8 cellular contexts compared by ENCODE assay signal in the genomic region with DNA sequence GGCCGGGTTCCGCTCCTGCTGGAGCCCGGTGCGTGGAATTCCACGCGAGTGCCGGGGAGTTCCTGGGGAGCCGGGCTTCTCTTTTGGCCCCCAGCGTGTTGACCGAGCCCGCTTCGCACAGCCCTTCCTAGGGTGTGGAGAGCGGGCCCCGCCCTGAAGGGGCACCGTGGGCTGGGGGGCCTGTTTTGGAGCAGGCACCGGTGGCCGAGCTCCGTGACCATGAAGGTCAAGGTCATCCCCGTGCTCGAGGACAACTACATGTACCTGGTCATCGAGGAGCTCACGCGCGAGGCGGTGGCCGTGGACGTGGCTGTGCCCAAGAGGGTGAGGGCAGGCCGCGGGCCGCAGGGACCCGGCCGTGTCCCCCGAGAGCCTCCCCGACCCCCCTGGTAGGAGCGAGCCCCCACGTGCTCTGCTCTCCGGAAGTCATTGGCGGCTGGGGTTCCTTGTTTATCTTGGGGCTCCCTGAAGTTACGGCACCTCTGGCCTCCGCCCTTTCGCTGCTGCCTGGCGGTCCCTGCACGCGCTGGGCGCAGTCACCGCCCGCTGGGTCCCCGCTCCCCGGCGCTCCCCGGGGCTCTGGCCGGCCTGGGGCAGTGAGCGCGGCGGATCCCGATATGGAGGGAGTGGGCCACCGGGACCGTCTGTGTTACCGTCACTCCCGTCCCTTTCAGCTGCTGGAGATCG. TPM values are rescaled to one million over a fixed set of nuclear protein-coding genes. Genes with fewer than 3 reads are reported as not detected.
DNase-seq lines count a peak whose midpoint lies in the region; ATAC-seq and TF ChIP-seq lines count a peak whose summit lies in the region.

No MANE protein-coding gene starts in this region.

- TF ChIP-seq POLR2A in prostate gland (IDR thresholded peaks at IDR 0.05): no peak

- H3K27ac ChIP-seq in cardiac muscle cell: no peak overlapping the region
- H3K27ac ChIP-seq in prostate gland: no peak overlapping the region

- TF ChIP-seq CTCF in cardiac muscle cell (IDR thresholded peaks at IDR 0.05; ENCODE audit: low read depth, low read length) (no peak), prostate gland (IDR thresholded peaks at IDR 0.05) (no peak)

- no peaks in the 10 kb centered on the region for H3K9me3 ChIP-seq in cardiac muscle cell (ENCODE audit: low read depth)
- no peaks in the 10 kb centered on the region for H3K9me3 ChIP-seq in prostate gland

- peak overlapping the region; percentile 38 for H3K4me3 ChIP-seq in cardiac muscle cell
- peak overlapping the region; percentile 31 to 37 for H3K4me3 ChIP-seq in prostate gland

- H3K27me3 ChIP-seq in cardiac muscle cell: no peaks in the 10 kb centered on the region
- no peaks in the 10 kb centered on the region for H3K27me3 ChIP-seq in prostate gland (replicated peaks; ENCODE audit: insufficient read depth)

- under 1% methylated on average over 50 of the region's 61 CpGs for WGBS in prostate gland

- DNase-seq in cardiac muscle cell (ENCODE audit: low read depth in 1 of 2, low spot score in 1 of 2): peak in 1 of 2 donors; percentile 29
- no peak for DNase-seq in cardiac septum (ENCODE audit: low spot score)
- DNase-seq in prostate gland (ENCODE audit: low spot score): no peak

- H3K36me3 ChIP-seq in cardiac muscle cell: no peaks in the 10 kb centered on the region
- no peaks in the 10 kb centered on the region for H3K36me3 ChIP-seq in prostate gland

- intact Hi-C loops in cardiac septum (cut with DNase I): no loop called here
- intact Hi-C loops in prostate gland (cut with DNase I): no loop called here

- ATAC-seq in SK-N-SH treated with all-trans-retinoic acid at 6 μM for 48 hours: peak; percentile 8
- peak; percentile 10 for ATAC-seq in esophagus mucosa
- ATAC-seq in HG02588 (IDR thresholded peaks at IDR 0.05; ENCODE audit: unreplicated experiment): no peak
- ATAC-seq in GM21723 (IDR thresholded peaks at IDR 0.05; ENCODE audit: unreplicated experiment): no peak
- no peak for ATAC-seq in GM19455 (IDR thresholded peaks at IDR 0.05; ENCODE audit: unreplicated experiment)

- H3K4me1 ChIP-seq in cardiac muscle cell (ENCODE audit: low read depth): no peaks in the 10 kb centered on the region
- peaks cover 18% of the 10 kb centered on the region for H3K4me1 ChIP-seq in prostate gland (replicated peaks)

TF ChIP-seq in SK-N-SH treated with all-trans-retinoic acid at 6 μM for 48 hours, 23 proteins besides CTCF, POLR2A, EP300 and RAD21 (continues in another document):
- TF ChIP-seq, protein P1, sequence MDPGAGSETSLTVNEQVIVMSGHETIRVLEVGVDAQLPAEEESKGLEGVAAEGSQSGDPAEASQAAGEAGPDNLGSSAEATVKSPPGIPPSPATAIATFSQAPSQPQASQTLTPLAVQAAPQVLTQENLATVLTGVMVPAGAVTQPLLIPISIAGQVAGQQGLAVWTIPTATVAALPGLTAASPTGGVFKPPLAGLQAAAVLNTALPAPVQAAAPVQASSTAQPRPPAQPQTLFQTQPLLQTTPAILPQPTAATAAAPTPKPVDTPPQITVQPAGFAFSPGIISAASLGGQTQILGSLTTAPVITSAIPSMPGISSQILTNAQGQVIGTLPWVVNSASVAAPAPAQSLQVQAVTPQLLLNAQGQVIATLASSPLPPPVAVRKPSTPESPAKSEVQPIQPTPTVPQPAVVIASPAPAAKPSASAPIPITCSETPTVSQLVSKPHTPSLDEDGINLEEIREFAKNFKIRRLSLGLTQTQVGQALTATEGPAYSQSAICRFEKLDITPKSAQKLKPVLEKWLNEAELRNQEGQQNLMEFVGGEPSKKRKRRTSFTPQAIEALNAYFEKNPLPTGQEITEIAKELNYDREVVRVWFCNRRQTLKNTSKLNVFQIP (CRISPR knock-in tag; IDR thresholded peaks at IDR 0.05; ENCODE audit: borderline replicate concordance, low read depth): no peak
- no peak for TF ChIP-seq TCF4 (CRISPR knock-in tag; IDR thresholded peaks at IDR 0.05; ENCODE audit: borderline replicate concordance)
- TF ChIP-seq ZC3H10 (CRISPR knock-in tag; IDR thresholded peaks at IDR 0.05): no peak
- no peak for TF ChIP-seq OSR1 (CRISPR knock-in tag; IDR thresholded peaks at IDR 0.05)
- no peak for TF ChIP-seq TOX (CRISPR knock-in tag; IDR thresholded peaks at IDR 0.05; ENCODE audit: borderline replicate concordance)
- no peak for TF ChIP-seq ZFP3 (CRISPR knock-in tag; IDR thresholded peaks at IDR 0.05)
- TF ChIP-seq, protein P2, sequence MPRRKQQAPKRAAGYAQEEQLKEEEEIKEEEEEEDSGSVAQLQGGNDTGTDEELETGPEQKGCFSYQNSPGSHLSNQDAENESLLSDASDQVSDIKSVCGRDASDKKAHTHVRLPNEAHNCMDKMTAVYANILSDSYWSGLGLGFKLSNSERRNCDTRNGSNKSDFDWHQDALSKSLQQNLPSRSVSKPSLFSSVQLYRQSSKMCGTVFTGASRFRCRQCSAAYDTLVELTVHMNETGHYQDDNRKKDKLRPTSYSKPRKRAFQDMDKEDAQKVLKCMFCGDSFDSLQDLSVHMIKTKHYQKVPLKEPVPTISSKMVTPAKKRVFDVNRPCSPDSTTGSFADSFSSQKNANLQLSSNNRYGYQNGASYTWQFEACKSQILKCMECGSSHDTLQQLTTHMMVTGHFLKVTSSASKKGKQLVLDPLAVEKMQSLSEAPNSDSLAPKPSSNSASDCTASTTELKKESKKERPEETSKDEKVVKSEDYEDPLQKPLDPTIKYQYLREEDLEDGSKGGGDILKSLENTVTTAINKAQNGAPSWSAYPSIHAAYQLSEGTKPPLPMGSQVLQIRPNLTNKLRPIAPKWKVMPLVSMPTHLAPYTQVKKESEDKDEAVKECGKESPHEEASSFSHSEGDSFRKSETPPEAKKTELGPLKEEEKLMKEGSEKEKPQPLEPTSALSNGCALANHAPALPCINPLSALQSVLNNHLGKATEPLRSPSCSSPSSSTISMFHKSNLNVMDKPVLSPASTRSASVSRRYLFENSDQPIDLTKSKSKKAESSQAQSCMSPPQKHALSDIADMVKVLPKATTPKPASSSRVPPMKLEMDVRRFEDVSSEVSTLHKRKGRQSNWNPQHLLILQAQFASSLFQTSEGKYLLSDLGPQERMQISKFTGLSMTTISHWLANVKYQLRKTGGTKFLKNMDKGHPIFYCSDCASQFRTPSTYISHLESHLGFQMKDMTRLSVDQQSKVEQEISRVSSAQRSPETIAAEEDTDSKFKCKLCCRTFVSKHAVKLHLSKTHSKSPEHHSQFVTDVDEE (CRISPR knock-in tag; IDR thresholded peaks at IDR 0.05): no peak
- TF ChIP-seq CSDC2 (CRISPR knock-in tag; IDR thresholded peaks at IDR 0.05): no peak
- TF ChIP-seq ARNTL (CRISPR knock-in tag; IDR thresholded peaks at IDR 0.05; ENCODE audit: borderline replicate concordance, low read depth): no peak
- TF ChIP-seq, protein P3, sequence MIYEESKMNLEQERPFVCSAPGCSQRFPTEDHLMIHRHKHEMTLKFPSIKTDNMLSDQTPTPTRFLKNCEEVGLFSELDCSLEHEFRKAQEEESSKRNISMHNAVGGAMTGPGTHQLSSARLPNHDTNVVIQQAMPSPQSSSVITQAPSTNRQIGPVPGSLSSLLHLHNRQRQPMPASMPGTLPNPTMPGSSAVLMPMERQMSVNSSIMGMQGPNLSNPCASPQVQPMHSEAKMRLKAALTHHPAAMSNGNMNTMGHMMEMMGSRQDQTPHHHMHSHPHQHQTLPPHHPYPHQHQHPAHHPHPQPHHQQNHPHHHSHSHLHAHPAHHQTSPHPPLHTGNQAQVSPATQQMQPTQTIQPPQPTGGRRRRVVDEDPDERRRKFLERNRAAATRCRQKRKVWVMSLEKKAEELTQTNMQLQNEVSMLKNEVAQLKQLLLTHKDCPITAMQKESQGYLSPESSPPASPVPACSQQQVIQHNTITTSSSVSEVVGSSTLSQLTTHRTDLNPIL (CRISPR knock-in tag; IDR thresholded peaks at IDR 0.05; ENCODE audit: low read depth): no peak
- TF ChIP-seq, protein P4, sequence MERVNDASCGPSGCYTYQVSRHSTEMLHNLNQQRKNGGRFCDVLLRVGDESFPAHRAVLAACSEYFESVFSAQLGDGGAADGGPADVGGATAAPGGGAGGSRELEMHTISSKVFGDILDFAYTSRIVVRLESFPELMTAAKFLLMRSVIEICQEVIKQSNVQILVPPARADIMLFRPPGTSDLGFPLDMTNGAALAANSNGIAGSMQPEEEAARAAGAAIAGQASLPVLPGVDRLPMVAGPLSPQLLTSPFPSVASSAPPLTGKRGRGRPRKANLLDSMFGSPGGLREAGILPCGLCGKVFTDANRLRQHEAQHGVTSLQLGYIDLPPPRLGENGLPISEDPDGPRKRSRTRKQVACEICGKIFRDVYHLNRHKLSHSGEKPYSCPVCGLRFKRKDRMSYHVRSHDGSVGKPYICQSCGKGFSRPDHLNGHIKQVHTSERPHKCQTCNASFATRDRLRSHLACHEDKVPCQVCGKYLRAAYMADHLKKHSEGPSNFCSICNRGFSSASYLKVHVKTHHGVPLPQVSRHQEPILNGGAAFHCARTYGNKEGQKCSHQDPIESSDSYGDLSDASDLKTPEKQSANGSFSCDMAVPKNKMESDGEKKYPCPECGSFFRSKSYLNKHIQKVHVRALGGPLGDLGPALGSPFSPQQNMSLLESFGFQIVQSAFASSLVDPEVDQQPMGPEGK (CRISPR knock-in tag; IDR thresholded peaks at IDR 0.05; ENCODE audit: borderline replicate concordance): no peak
- TF ChIP-seq PPARA (CRISPR knock-in tag; IDR thresholded peaks at IDR 0.05; ENCODE audit: borderline replicate concordance): no peak
- no peak for TF ChIP-seq BACH2 (CRISPR knock-in tag; IDR thresholded peaks at IDR 0.05; ENCODE audit: borderline replicate concordance)
- TF ChIP-seq SNAI2 (CRISPR knock-in tag; IDR thresholded peaks at IDR 0.05): no peak
- TF ChIP-seq ZNF70 (CRISPR knock-in tag; IDR thresholded peaks at IDR 0.05): no peak
- TF ChIP-seq RARB (CRISPR knock-in tag; IDR thresholded peaks at IDR 0.05): no peak
- TF ChIP-seq ESRRG (CRISPR knock-in tag; IDR thresholded peaks at IDR 0.05): no peak

RNA-seq across cellular contexts. Expression of a gene that starts 0.5 kb away (rescaled TPM):
- total RNA-seq in cardiac muscle cell (31.6 and 47.5 TPM in 2 replicates), cardiac septum (10.9 TPM), esophagus mucosa (2.7 TPM), prostate gland (10 to 100 TPM in 1 of 2 donors, 1 to 10 TPM in 1; 7.7 to 10.1 TPM)
- 27.7 and 37.0 TPM in 2 replicates for polyA plus RNA-seq in cardiac muscle cell

RNA-seq across cellular contexts. Expression of a gene that starts 1.2 kb away (rescaled TPM):
- total RNA-seq in cardiac muscle cell: 9.7 and 16.5 TPM in 2 replicates
- 3.6 and 4.2 TPM in 2 replicates for polyA plus RNA-seq in cardiac muscle cell
- 0.16 TPM for total RNA-seq in cardiac septum
- total RNA-seq in esophagus mucosa: 0.40 TPM
- 1 to 10 TPM; 2.3 to 3.0 TPM for total RNA-seq in prostate gland

RNA-seq across cellular contexts. Expression of a gene that starts 6.5 kb away (rescaled TPM):
- total RNA-seq in cardiac muscle cell: 55.1 and 62.5 TPM in 2 replicates
- 72.4 and 82.6 TPM in 2 replicates for polyA plus RNA-seq in cardiac muscle cell
- total RNA-seq in cardiac septum: 36.6 TPM
- 24.1 TPM for total RNA-seq in esophagus mucosa
- 10 to 100 TPM; 55.3 to 73.1 TPM for total RNA-seq in prostate gland

RNA-seq across cellular contexts. Expression of a gene that starts 12.5 kb away (rescaled TPM):
- total RNA-seq in cardiac muscle cell: 93.9 and 186 TPM in 2 replicates
- polyA plus RNA-seq in cardiac muscle cell: 299 and 330 TPM in 2 replicates
- total RNA-seq in cardiac septum: 73.3 TPM
- total RNA-seq in esophagus mucosa: 9.6 TPM
- 10 to 100 TPM; 52.0 to 78.2 TPM for total RNA-seq in prostate gland

RNA-seq across cellular contexts. Expression of a gene that starts 13.4 kb away (rescaled TPM):
- total RNA-seq in cardiac muscle cell: 46.2 and 67.7 TPM in 2 replicates
- 43.3 and 72.2 TPM in 2 replicates for polyA plus RNA-seq in cardiac muscle cell
- 21.7 TPM for total RNA-seq in cardiac septum
- 18.1 TPM for total RNA-seq in esophagus mucosa
- total RNA-seq in prostate gland: 10 to 100 TPM; 56.7 to 76.6 TPM

Comparison
In these comparisons a context has a peak if more than half of its experiments do, and no peak if none do; other contexts are left out.
1. ATAC-seq: peak in SK-N-SH treated with all-trans-retinoic acid at 6 μM for 48 hours (single experiment) and esophagus mucosa (single experiment); none in HG02588 (single experiment), GM21723 (single experiment) and GM19455 (single experiment).